Comparison of ENCODE assay signal across 8 cellular contexts in genomic region chrX:57120619-57121161, GRCh38. TPM values are rescaled to one million over a fixed set of nuclear protein-coding genes. Genes with fewer than 3 reads are reported as not detected.
A peak's percentile ranks its signal among the peaks of the same experiment; 100 is the strongest.
DNase-seq lines count a peak whose midpoint lies in the region; ATAC-seq and TF ChIP-seq lines count a peak whose summit lies in the region.
"Not testable (repeated sequence)": the region's sequence is repeated elsewhere in the genome, so short reads cannot be mapped to it uniquely, and the experiment has no call there.

No MANE protein-coding gene starts in this region.

- not testable (repeated sequence) for H4K20me1 ChIP-seq in fibroblast of lung (ENCODE audit: control insufficient read depth, extremely low read depth, insufficient read depth, low read length)

- not testable (repeated sequence) for H3K4me1 ChIP-seq in CD4-positive, CD25-positive, alpha-beta regulatory T cell (ENCODE audit: control insufficient read depth, insufficient read depth, low read length, poor library complexity, severe bottlenecking); HUES64 (ENCODE audit: insufficient read depth, low read length); fibroblast of lung (ENCODE audit: control insufficient read depth, extremely low read depth, insufficient read depth, low read length); neutrophil (ENCODE audit: control insufficient read depth in 1 of 2, insufficient read depth in 1 of 2, low read depth in 1 of 2, low read length in 1 of 2)

- H2AFZ ChIP-seq in fibroblast of lung (ENCODE audit: low read length): peak overlapping the region; percentile 40

- not testable (repeated sequence) for DNase-seq in CD4-positive, CD25-positive, alpha-beta regulatory T cell; astrocyte of the spinal cord (ENCODE audit: low read depth, low spot score); left colon
- DNase-seq in fibroblast of lung (ENCODE audit: low read depth in 2 of 2) (peak; percentile 1 to 2), substantia nigra (lab: John Stamatoyannopoulos, UW) (peak in 4 of 49 donors; percentile 1 to 19 (median 12))

- WGBS in HUES64: 2% methylated on average over 10 of the region's 12 CpGs

- intact Hi-C loops in left colon (cut with DNase I, micrococcal nuclease): not testable (repeated sequence)

- peak overlapping the region; percentile 19 for H3K4me3 ChIP-seq in CD4-positive, CD25-positive, alpha-beta regulatory T cell (ENCODE audit: low read depth, low read length)
- H3K4me3 ChIP-seq in HUES64 (ENCODE audit: low read length) (peak overlapping the region; percentile 86), astrocyte of the spinal cord (ENCODE audit: low read depth, low read length) (peak overlapping the region; percentile 65), fibroblast of lung (replicated peaks in 1 of 4; ENCODE audit: control extremely low read depth in 1 of 4, insufficient read depth in 1 of 4, low read depth in 3 of 4, low read length in 4 of 4) (peak overlapping the region; percentile 50 to 79 (median 68)), neutrophil (ENCODE audit: low read depth in 1 of 2, low read length in 1 of 2) (peak overlapping the region; percentile 44 to 49)

- not testable (repeated sequence) for H3K9me3 ChIP-seq in CD4-positive, CD25-positive, alpha-beta regulatory T cell (ENCODE audit: control insufficient read depth in 2 of 2, low read length in 2 of 2); HUES64 (ENCODE audit: insufficient read depth, low read depth, low read length); fibroblast of lung (ENCODE audit: control insufficient read depth, insufficient read depth, low read depth, low read length); neutrophil

- in situ Hi-C loops in astrocyte of the spinal cord (cut with HindIII; ENCODE audit: low sequenced_read_pairs): not testable (repeated sequence)

- not testable (repeated sequence) for ATAC-seq in CD4-positive, CD25-positive, alpha-beta regulatory T cell (ENCODE audit: low read depth in 2 of 2)
- ATAC-seq in left colon: peak; percentile 27

- not testable (repeated sequence) for H3K36me3 ChIP-seq in CD4-positive, CD25-positive, alpha-beta regulatory T cell (ENCODE audit: control insufficient read depth, insufficient read depth, low read length); fibroblast of lung (ENCODE audit: control insufficient read depth, insufficient read depth, low read length); neutrophil
- peaks cover 19% of the 10 kb centered on the region; the same call in 1 of the 2 replicates for H3K36me3 ChIP-seq in HUES64 (ENCODE audit: insufficient read depth, low read length)

- H3K27ac ChIP-seq in CD4-positive, CD25-positive, alpha-beta regulatory T cell (ENCODE audit: insufficient read depth, low read length, poor library complexity, severe bottlenecking): peak overlapping the region; percentile 23
- H3K27ac ChIP-seq in HUES64 (ENCODE audit: low read depth, low read length) (peak overlapping the region; percentile 86), fibroblast of lung (ENCODE audit: insufficient read depth, low read length) (peak overlapping the region; percentile 80), substantia nigra (ENCODE audit: low read depth, low read length, poor library complexity, severe bottlenecking) (peak overlapping the region; percentile 45)
- H3K27ac ChIP-seq in neutrophil: not testable (repeated sequence)

- not testable (repeated sequence) for H3K9me3 Mint-ChIP-seq in CD4-positive, CD25-positive, alpha-beta regulatory T cell; T-helper 1 cell treated with Interleukin-12 subunit alpha and Interleukin-12 subunit beta and Interleukin-4 antibody, amounts not matched to agents 30 μg/mL and 1 μg/mL, for 36 hours

- H3K27ac Mint-ChIP-seq in CD4-positive, CD25-positive, alpha-beta regulatory T cell: peak overlapping the region; percentile 87 to 91 (median 90)
- H3K27ac Mint-ChIP-seq in T-helper 1 cell treated with Interleukin-12 subunit alpha and Interleukin-12 subunit beta and Interleukin-4 antibody, amounts not matched to agents 30 μg/mL and 1 μg/mL, for 36 hours: peak overlapping the region; percentile 82

- peak overlapping the region; percentile 90 to 98 (median 94) for H3K4me3 Mint-ChIP-seq in CD4-positive, CD25-positive, alpha-beta regulatory T cell
- peak overlapping the region; percentile 88 for H3K4me3 Mint-ChIP-seq in T-helper 1 cell treated with Interleukin-12 subunit alpha and Interleukin-12 subunit beta and Interleukin-4 antibody, amounts not matched to agents 30 μg/mL and 1 μg/mL, for 36 hours

- H3K36me3 Mint-ChIP-seq in CD4-positive, CD25-positive, alpha-beta regulatory T cell; T-helper 1 cell treated with Interleukin-12 subunit alpha and Interleukin-12 subunit beta and Interleukin-4 antibody, amounts not matched to agents 30 μg/mL and 1 μg/mL, for 36 hours (ENCODE audit: low read depth): not testable (repeated sequence)

- not testable (repeated sequence) for H3K27me3 Mint-ChIP-seq in CD4-positive, CD25-positive, alpha-beta regulatory T cell; T-helper 1 cell treated with Interleukin-12 subunit alpha and Interleukin-12 subunit beta and Interleukin-4 antibody, amounts not matched to agents 30 μg/mL and 1 μg/mL, for 36 hours (ENCODE audit: low read depth)

- peak overlapping the region; percentile 48 for H3K4me2 ChIP-seq in fibroblast of lung (ENCODE audit: extremely low read depth, insufficient read depth, low read length)

- H3K9ac ChIP-seq in HUES64 (ENCODE audit: low read depth, low read length): peak overlapping the region; percentile 91; the same call in 1 of the 2 replicates
- H3K9ac ChIP-seq in fibroblast of lung (ENCODE audit: insufficient read depth, low read length): peak overlapping the region; percentile 71

- H3K27me3 ChIP-seq in CD4-positive, CD25-positive, alpha-beta regulatory T cell (ENCODE audit: control insufficient read depth, insufficient read depth, low read length); HUES64 (ENCODE audit: insufficient read depth, low read length); fibroblast of lung (ENCODE audit: control insufficient read depth, insufficient read depth, low read length); neutrophil: not testable (repeated sequence)

- TF ChIP-seq CTCF in astrocyte of the spinal cord (IDR thresholded peaks at IDR 0.05; ENCODE audit: low read depth, low read length); fibroblast of lung (conservative IDR thresholded peaks at IDR 0.05 in 1 of 2, IDR thresholded peaks at IDR 0.05 in 1 of 2; ENCODE audit: low read depth in 1 of 2, low read length in 2 of 2); neutrophil (IDR thresholded peaks at IDR 0.05): not testable (repeated sequence)

- not testable (repeated sequence) for H3K79me2 ChIP-seq in fibroblast of lung (ENCODE audit: control insufficient read depth, insufficient read depth, low read length)

- peaks cover 0 to 20% (median 14%) of the 10 kb centered on the region in 4 donors for H3K4me1 Mint-ChIP-seq in CD4-positive, CD25-positive, alpha-beta regulatory T cell
- H3K4me1 Mint-ChIP-seq in T-helper 1 cell treated with Interleukin-12 subunit alpha and Interleukin-12 subunit beta and Interleukin-4 antibody, amounts not matched to agents 30 μg/mL and 1 μg/mL, for 36 hours (ENCODE audit: low read depth): not testable (repeated sequence)

RNA-seq across cellular contexts. Expression of gene SPIN2B, which starts 0.7 kb away (rescaled TPM):
- total RNA-seq in CD4-positive, CD25-positive, alpha-beta regulatory T cell: 11.3 TPM
- polyA plus RNA-seq in CD4-positive, CD25-positive, alpha-beta regulatory T cell: 10 to 100 TPM; 16.1 to 25.2 (median 20.7) TPM
- polyA plus RNA-seq in HUES64 (2013, experiment 1 of 2): 6.5 TPM
- 7.9 TPM for polyA plus RNA-seq in HUES64 (2013, experiment 2 of 2)
- total RNA-seq in fibroblast of lung (8.0 and 10.6 TPM in 2 replicates), left colon (10 to 100 TPM; 11.8 to 15.3 TPM)
- 10.4 and 11.1 TPM in 2 replicates for polyA plus RNA-seq in fibroblast of lung
- polyA plus RNA-seq in fibroblast of lung (2012): 8.8 and 9.0 TPM in 2 replicates
- polyA minus RNA-seq in fibroblast of lung (ENCODE audit: low replicate concordance): 2.0 TPM in 1 of 2 replicates, not detected in the other

RNA-seq across cellular contexts. Expression of gene SPIN2A, which starts 16.5 kb away (rescaled TPM):
- 0.81 TPM for total RNA-seq in CD4-positive, CD25-positive, alpha-beta regulatory T cell
- polyA plus RNA-seq in CD4-positive, CD25-positive, alpha-beta regulatory T cell: under 1 TPM in 3 of 4 donors, not detected in 1; 0.10 to 0.44 (median 0.14) TPM
- 1.8 TPM for polyA plus RNA-seq in HUES64 (2013, experiment 1 of 2)
- polyA plus RNA-seq in HUES64 (2013, experiment 2 of 2): 1.4 TPM
- total RNA-seq in fibroblast of lung (0.50 and 0.51 TPM in 2 replicates), left colon (under 1 TPM; 0.73 to 0.81 TPM)
- polyA plus RNA-seq in fibroblast of lung: 0.97 and 2.3 TPM in 2 replicates
- polyA plus RNA-seq in fibroblast of lung (2012): 0.77 and 2.4 TPM in 2 replicates
- polyA minus RNA-seq in fibroblast of lung (ENCODE audit: low replicate concordance): not detected in 2 replicates

Comparison
In these comparisons a context has a peak if more than half of its experiments do, and no peak if none do; other contexts are left out.
1. H3K4me3 ChIP-seq: peak in every context shown above with its lines; median percentile 86 in HUES64; 68 in fibroblast of lung; 65 in astrocyte of the spinal cord; 46 in neutrophil; 19 in CD4-positive, CD25-positive, alpha-beta regulatory T cell.